9 cellular contexts compared by ENCODE assay signal in genomic region chr18:22324191-22325131, GRCh38.
DNase-seq lines count a peak whose midpoint lies in the region; ATAC-seq and TF ChIP-seq lines count a peak whose summit lies in the region.
"Had no signal": no experiment of that assay in that cellular context is flagged by ENCODE, and none has a peak within 500 bp of the region (broad histone marks: within the 10 kb centered on the region; RNA-seq: fewer than 3 reads in every experiment).

No MANE protein-coding gene starts in this region.

- no peak for DNase-seq in activated CD4-positive, alpha-beta memory T cell treated with anti-CD3 and anti-CD28 coated beads for 36 hours
- DNase-seq in activated CD4-positive, alpha-beta memory T cell treated with anti-CD3 and anti-CD28 coated beads, Interleukin-2, amount 10 ng/mL, durations not matched to agents 7 days and 5 days = no peak
- DNase-seq in epithelial cell of proximal tubule (ENCODE audit: low read depth) (no peak), upper lobe of right lung (peak; percentile 85), MG63 (no peak), T-helper 1 cell (no peak), SK-N-DZ (ENCODE audit: low spot score) (no peak)
- DNase-seq: CD4-positive, CD25-positive, alpha-beta regulatory T cell had no signal

- no peaks in the 10 kb centered on the region for H3K4me1 Mint-ChIP-seq in activated CD4-positive, alpha-beta memory T cell treated with anti-CD3 and anti-CD28 coated beads for 36 hours (ENCODE audit: low read depth)
- H3K4me1 Mint-ChIP-seq in activated CD4-positive, alpha-beta memory T cell treated with anti-CD3 and anti-CD28 coated beads, Interleukin-2, amount 10 ng/mL, durations not matched to agents 7 days and 5 days = no peaks in the 10 kb centered on the region

- no peaks in the 10 kb centered on the region for H3K36me3 Mint-ChIP-seq in activated CD4-positive, alpha-beta memory T cell treated with anti-CD3 and anti-CD28 coated beads for 36 hours
- H3K36me3 Mint-ChIP-seq in activated CD4-positive, alpha-beta memory T cell treated with anti-CD3 and anti-CD28 coated beads, Interleukin-2, amount 10 ng/mL, durations not matched to agents 7 days and 5 days (ENCODE audit: low read depth) = no peaks in the 10 kb centered on the region
- H3K36me3 Mint-ChIP-seq: CD4-positive, CD25-positive, alpha-beta regulatory T cell had no signal

- H3K27ac Mint-ChIP-seq in activated CD4-positive, alpha-beta memory T cell treated with anti-CD3 and anti-CD28 coated beads for 36 hours = no peak overlapping the region
- no peak overlapping the region for H3K27ac Mint-ChIP-seq in activated CD4-positive, alpha-beta memory T cell treated with anti-CD3 and anti-CD28 coated beads, Interleukin-2, amount 10 ng/mL, durations not matched to agents 7 days and 5 days
- H3K27ac Mint-ChIP-seq: CD4-positive, CD25-positive, alpha-beta regulatory T cell had no signal

- H3K36me3 ChIP-seq in mesodermal cell (ENCODE audit: control insufficient read depth, insufficient read depth, low read length) = no peaks in the 10 kb centered on the region
- H3K36me3 ChIP-seq in upper lobe of right lung = no peaks in the 10 kb centered on the region
- H3K36me3 ChIP-seq in MG63 = no peaks in the 10 kb centered on the region

- peak; percentile 88 for ATAC-seq in upper lobe of right lung

- H3K4me1 ChIP-seq in mesodermal cell (ENCODE audit: control insufficient read depth, insufficient read depth, low read length, poor library complexity, severe bottlenecking) = no peaks in the 10 kb centered on the region
- H3K4me1 ChIP-seq in upper lobe of right lung = peaks cover 12% of the 10 kb centered on the region

- H3K4me3 ChIP-seq in epithelial cell of proximal tubule (ENCODE audit: low read depth, low read length) = peak overlapping the region; percentile 37
- H3K4me3 ChIP-seq in mesodermal cell (ENCODE audit: extremely low read depth, insufficient read depth, low read length, poor library complexity, severe bottlenecking) = peak overlapping the region; percentile 12
- H3K4me3 ChIP-seq in upper lobe of right lung = peak overlapping the region; percentile 25
- no peak overlapping the region for H3K4me3 ChIP-seq in MG63

- no peaks in the 10 kb centered on the region for H3K9me3 ChIP-seq in mesodermal cell (ENCODE audit: control insufficient read depth, low read length)
- no peaks in the 10 kb centered on the region for H3K9me3 ChIP-seq in upper lobe of right lung
- no peaks in the 10 kb centered on the region for H3K9me3 ChIP-seq in MG63

- peak overlapping the region; percentile 2 for H3K4me3 Mint-ChIP-seq in activated CD4-positive, alpha-beta memory T cell treated with anti-CD3 and anti-CD28 coated beads for 36 hours
- no peak overlapping the region for H3K4me3 Mint-ChIP-seq in activated CD4-positive, alpha-beta memory T cell treated with anti-CD3 and anti-CD28 coated beads, Interleukin-2, amount 10 ng/mL, durations not matched to agents 7 days and 5 days

- intact Hi-C loops in activated CD4-positive, alpha-beta memory T cell treated with anti-CD3 and anti-CD28 coated beads for 36 hours (cut with micrococcal nuclease) = no loop called here
- intact Hi-C loops in upper lobe of right lung (cut with DNase I) = no loop called here

- CTCF ChIA-PET in activated CD4-positive, alpha-beta memory T cell treated with anti-CD3 and anti-CD28 coated beads for 36 hours (lab: Charles Lee) = no interaction called here
- CTCF ChIA-PET in activated CD4-positive, alpha-beta memory T cell treated with anti-CD3 and anti-CD28 coated beads, Interleukin-2, amount 10 ng/mL, durations not matched to agents 7 days and 5 days (lab: Charles Lee) = no interaction called here

- no peaks in the 10 kb centered on the region for H3K27me3 Mint-ChIP-seq in activated CD4-positive, alpha-beta memory T cell treated with anti-CD3 and anti-CD28 coated beads for 36 hours
- no peaks in the 10 kb centered on the region for H3K27me3 Mint-ChIP-seq in activated CD4-positive, alpha-beta memory T cell treated with anti-CD3 and anti-CD28 coated beads, Interleukin-2, amount 10 ng/mL, durations not matched to agents 7 days and 5 days
- H3K27me3 Mint-ChIP-seq: CD4-positive, CD25-positive, alpha-beta regulatory T cell had no signal

- WGBS in mesodermal cell (ENCODE audit: insufficient coverage in 2 of 2), 2 experiments = 17 to 27% methylated on average over 17 to 21 of the region's 30 CpGs

- peak; percentile 39 for TF ChIP-seq CTCF in epithelial cell of proximal tubule (conservative IDR thresholded peaks at IDR 0.05; ENCODE audit: low read depth, low read length)
- TF ChIP-seq CTCF in upper lobe of right lung (IDR thresholded peaks at IDR 0.05) = peak; percentile 29

- no peak overlapping the region for H3K27ac ChIP-seq in mesodermal cell (ENCODE audit: low read depth, low read length, severe bottlenecking)
- H3K27ac ChIP-seq in upper lobe of right lung = peak overlapping the region; percentile 30

- H3K27me3 ChIP-seq in upper lobe of right lung = no peaks in the 10 kb centered on the region
- H3K27me3 ChIP-seq in MG63 = no peaks in the 10 kb centered on the region

- no peaks in the 10 kb centered on the region for H3K9me3 Mint-ChIP-seq in activated CD4-positive, alpha-beta memory T cell treated with anti-CD3 and anti-CD28 coated beads for 36 hours
- peaks cover 2% of the 10 kb centered on the region for H3K9me3 Mint-ChIP-seq in activated CD4-positive, alpha-beta memory T cell treated with anti-CD3 and anti-CD28 coated beads, Interleukin-2, amount 10 ng/mL, durations not matched to agents 7 days and 5 days

- POLR2A ChIA-PET in activated CD4-positive, alpha-beta memory T cell treated with anti-CD3 and anti-CD28 coated beads for 36 hours (lab: Charles Lee) = no interaction called here
- POLR2A ChIA-PET in activated CD4-positive, alpha-beta memory T cell treated with anti-CD3 and anti-CD28 coated beads, Interleukin-2, amount 10 ng/mL, durations not matched to agents 7 days and 5 days (lab: Charles Lee) = no interaction called here
